21 cellular contexts compared by ENCODE assay signal in genomic region chrX:38985945-38986344, GRCh38.
DNase-seq lines count a peak whose midpoint lies in the region; ATAC-seq, FAIRE-seq and TF ChIP-seq lines count a peak whose summit lies in the region.
"Had no signal": no experiment of that assay in that cellular context is flagged by ENCODE, and none has a peak within 500 bp of the region (broad histone marks: within the 10 kb centered on the region; RNA-seq: fewer than 3 reads in every experiment).

No MANE protein-coding gene starts in this region.

- peaks cover 1% of the 10 kb centered on the region for H3K4me1 Mint-ChIP-seq in activated CD4-positive, alpha-beta T cell treated with anti-CD3 and anti-CD28 coated beads, Interleukin-2, amount 10 ng/mL, durations not matched to agents 24 days and 14 days
- H3K4me1 Mint-ChIP-seq: B cell; CD4-positive, CD25-positive, alpha-beta regulatory T cell had no signal

- H3K27ac ChIP-seq in OCI-LY1 (ENCODE audit: low read depth, low read length, poor library complexity, severe bottlenecking), result peak overlapping the region; percentile 17
- peak overlapping the region; percentile 29 for H3K27ac ChIP-seq in hepatocyte
- no peak overlapping the region for H3K27ac ChIP-seq in pancreas
- H3K27ac ChIP-seq: BLaER1, C4-2B had no signal

- H3K79me2 ChIP-seq in OCI-LY1 (ENCODE audit: insufficient read depth, low read length) (no peaks in the 10 kb centered on the region), hepatocyte (no peaks in the 10 kb centered on the region)

- no peaks in the 10 kb centered on the region for H4K20me1 ChIP-seq in OCI-LY1 (ENCODE audit: insufficient read depth, low read length)
- no peaks in the 10 kb centered on the region for H4K20me1 ChIP-seq in hepatocyte (ENCODE audit: insufficient read depth, poor library complexity, severe bottlenecking)
- H4K20me1 ChIP-seq: BLaER1 had no signal

- ATAC-seq in pancreas (peak in 3 of 4 donors; percentile 26 to 61 (median 38)), GM18909 (IDR thresholded peaks at IDR 0.05; ENCODE audit: poor library complexity, unreplicated experiment) (no peak)

- H3K9ac ChIP-seq in OCI-LY1 (ENCODE audit: low read length), result no peak overlapping the region
- H3K9ac ChIP-seq: BLaER1 had no signal

- H3K9me2 ChIP-seq in OCI-LY1 (ENCODE audit: low read depth, low read length) (no peaks in the 10 kb centered on the region), hepatocyte (replicated peaks; ENCODE audit: insufficient read depth) (no peaks in the 10 kb centered on the region)

- TF ChIP-seq CTCF in OCI-LY1 (IDR thresholded peaks at IDR 0.05; ENCODE audit: low read length) (no peak), hepatocyte (IDR thresholded peaks at IDR 0.05; ENCODE audit: poor library complexity) (no peak), pancreas (IDR thresholded peaks at IDR 0.05) (no peak), foreskin fibroblast (IDR thresholded peaks at IDR 0.05; ENCODE audit: low read depth, low read length) (no peak)

- H2AFZ ChIP-seq in OCI-LY1 (ENCODE audit: low read length) (no peak overlapping the region), hepatocyte (no peak overlapping the region)

- H3K4me2 ChIP-seq in OCI-LY1 (ENCODE audit: low read length), result no peak overlapping the region
- no peak overlapping the region for H3K4me2 ChIP-seq in hepatocyte

- H3K36me3 ChIP-seq in OCI-LY1 (ENCODE audit: insufficient read depth, low read length) (no peaks in the 10 kb centered on the region), hepatocyte (replicated peaks; ENCODE audit: insufficient read depth, low read depth) (no peaks in the 10 kb centered on the region), pancreas (no peaks in the 10 kb centered on the region)
- H3K36me3 ChIP-seq: BLaER1, HAP-1 had no signal

- no peaks in the 10 kb centered on the region for H3K36me3 Mint-ChIP-seq in activated CD4-positive, alpha-beta T cell treated with anti-CD3 and anti-CD28 coated beads, Interleukin-2, amount 10 ng/mL, durations not matched to agents 24 days and 14 days (ENCODE audit: low read depth)
- H3K36me3 Mint-ChIP-seq: CD4-positive, CD25-positive, alpha-beta regulatory T cell; CD8-positive, alpha-beta T cell had no signal

- intact Hi-C loops in pancreas (cut with DNase I) (no loop called here), head of caudate nucleus (cut with DNase I) (loop anchor here (10.0 kb wide), 1 partner anchor 181 kb away; the partner anchor contains the start of gene MID1IP1)
- intact Hi-C loops in activated CD4-positive, alpha-beta T cell treated with anti-CD3 and anti-CD28 coated beads, Interleukin-2, amount 10 ng/mL, durations not matched to agents 24 days and 14 days (cut with micrococcal nuclease), result loop anchor here (1.0 to 10.0 kb wide), 3 partner anchors 181 to 232 kb away; partner anchors contain the start of gene MID1IP1

- H3K27me3 ChIP-seq in OCI-LY1 (ENCODE audit: insufficient read depth, low read length) (no peaks in the 10 kb centered on the region), hepatocyte (no peaks in the 10 kb centered on the region), pancreas (no peaks in the 10 kb centered on the region)
- H3K27me3 ChIP-seq: BLaER1 had no signal

- 17% methylated on average over 2 of the region's 2 CpGs for WGBS in hepatocyte (ENCODE audit: low lambda C conversion rate, missing lambda C conversion rate)
- 6 to 13% methylated on average over 2 of the region's 2 CpGs for WGBS in pancreas, 2 donors

- DNase-seq in GM19239 (ENCODE audit: insufficient read length, low spot score), result no peak
- no peak for DNase-seq in hepatocyte (ENCODE audit: low spot score)
- DNase-seq in pancreas, result no peak
- DNase-seq in activated CD4-positive, alpha-beta T cell treated with anti-CD3 and anti-CD28 coated beads, Interleukin-2, amount 10 ng/mL, durations not matched to agents 24 days and 14 days, result no peak
- DNase-seq in foreskin fibroblast, result no peak
- DNase-seq in head of caudate nucleus, result no peak
- DNase-seq: Caco-2, DMS153, GOT3, HFFc6 had no signal

- H3K4me3 Mint-ChIP-seq in activated CD4-positive, alpha-beta T cell treated with anti-CD3 and anti-CD28 coated beads, Interleukin-2, amount 10 ng/mL, durations not matched to agents 24 days and 14 days, result no peak overlapping the region
- H3K4me3 Mint-ChIP-seq: B cell; CD4-positive, CD25-positive, alpha-beta regulatory T cell; CD8-positive, alpha-beta T cell; HFFc6 had no signal

- H3K9me3 ChIP-seq in OCI-LY1 (ENCODE audit: low read length) (no peaks in the 10 kb centered on the region), hepatocyte (ENCODE audit: low read depth) (no peaks in the 10 kb centered on the region), pancreas (no peaks in the 10 kb centered on the region)
- H3K9me3 ChIP-seq: BLaER1, Caco-2, HAP-1 had no signal

- H3K9me3 Mint-ChIP-seq in activated CD4-positive, alpha-beta T cell treated with anti-CD3 and anti-CD28 coated beads, Interleukin-2, amount 10 ng/mL, durations not matched to agents 24 days and 14 days, result no peaks in the 10 kb centered on the region
- H3K9me3 Mint-ChIP-seq: CD4-positive, CD25-positive, alpha-beta regulatory T cell; CD8-positive, alpha-beta T cell; HFFc6 had no signal

- H3K27ac Mint-ChIP-seq in activated CD4-positive, alpha-beta T cell treated with anti-CD3 and anti-CD28 coated beads, Interleukin-2, amount 10 ng/mL, durations not matched to agents 24 days and 14 days, result no peak overlapping the region
- H3K27ac Mint-ChIP-seq: B cell; CD4-positive, CD25-positive, alpha-beta regulatory T cell; CD8-positive, alpha-beta T cell; HFFc6 had no signal

- FAIRE-seq in GM19239 (lab: Jason Lieb, UNC) (peak; percentile 33), pancreas (lab: Jason Lieb, UNC) (no peak)
- FAIRE-seq: G401.6, GM12892, H54 had no signal

- no peaks in the 10 kb centered on the region for H3F3A ChIP-seq in OCI-LY1 (ENCODE audit: insufficient read depth, low read length)

- H3K4me1 ChIP-seq in OCI-LY1 (ENCODE audit: insufficient read depth, low read length, severe bottlenecking) (peaks cover 37% of the 10 kb centered on the region), hepatocyte (ENCODE audit: insufficient read depth) (peaks cover 4% of the 10 kb centered on the region), pancreas (peaks cover 0 to 15% (median 0%) of the 10 kb centered on the region in 3 donors)
- H3K4me1 ChIP-seq: HAP-1 had no signal

- H3K27me3 Mint-ChIP-seq in activated CD4-positive, alpha-beta T cell treated with anti-CD3 and anti-CD28 coated beads, Interleukin-2, amount 10 ng/mL, durations not matched to agents 24 days and 14 days, result peaks cover 4% of the 10 kb centered on the region
- H3K27me3 Mint-ChIP-seq: CD4-positive, CD25-positive, alpha-beta regulatory T cell had no signal

- H3K4me3 ChIP-seq in OCI-LY1 (ENCODE audit: low read depth, low read length, poor library complexity, severe bottlenecking) (no peak overlapping the region), hepatocyte (no peak overlapping the region), pancreas (no peak overlapping the region), foreskin fibroblast (ENCODE audit: low read depth in 1 of 2, low read length in 2 of 2) (no peak overlapping the region)
- H3K4me3 ChIP-seq: BLaER1, HAP-1 had no signal

Comparison
In these comparisons a context has a peak if more than half of its experiments do, and no peak if none do; other contexts are left out.
1. H3K27ac ChIP-seq: peak in OCI-LY1 (single experiment) and hepatocyte (single experiment); none in pancreas (0 of 4).
2. intact Hi-C loops: an anchor here in activated CD4-positive, alpha-beta T cell treated with anti-CD3 and anti-CD28 coated beads, Interleukin-2, amount 10 ng/mL, durations not matched to agents 24 days and 14 days (1.0 to 10.0 kb wide) and head of caudate nucleus (10.0 kb wide); none called in pancreas.